9 cellular contexts compared by ENCODE assay signal in genomic region chr9:133715295-133715865, GRCh38. TPM values are rescaled to one million over a fixed set of nuclear protein-coding genes. Genes with fewer than 3 reads are reported as not detected.
DNase-seq lines count a peak whose midpoint lies in the region; ATAC-seq and TF ChIP-seq lines count a peak whose summit lies in the region.
"Had no signal": no experiment of that assay in that cellular context is flagged by ENCODE, and none has a peak within 500 bp of the region (broad histone marks: within the 10 kb centered on the region; RNA-seq: fewer than 3 reads in every experiment).

No MANE protein-coding gene starts in this region.

- no peaks in the 10 kb centered on the region for H3K9me3 ChIP-seq in CD4-positive, alpha-beta memory T cell (ENCODE audit: control insufficient read depth in 1 of 2, low read length in 2 of 2)
- H3K9me3 ChIP-seq in neural progenitor cell (ENCODE audit: low read depth) (no peaks in the 10 kb centered on the region), breast epithelium (no peaks in the 10 kb centered on the region)

- H3K4me3 Mint-ChIP-seq in CD4-positive, alpha-beta memory T cell = no peak overlapping the region
- no peak overlapping the region for H3K4me3 Mint-ChIP-seq in neural progenitor cell
- H3K4me3 Mint-ChIP-seq in effector memory CD8-positive, alpha-beta T cell = no peak overlapping the region

- no peak for DNase-seq in CD4-positive, alpha-beta memory T cell
- peak; percentile 28 for DNase-seq in SK-N-DZ (ENCODE audit: low spot score)
- DNase-seq in fibroblast of pulmonary artery (ENCODE audit: low read depth) = peak; percentile 83
- no peak for DNase-seq in neural progenitor cell (ENCODE audit: low spot score)
- no peak for DNase-seq in cerebellar nuclear complex (lab: John Stamatoyannopoulos, UW)
- DNase-seq in breast epithelium (ENCODE audit: low spot score in 2 of 2) = no peak
- DNase-seq in NCI-H748 treated with DMSO at 0.1 percent for 48 hours (lab: John Stamatoyannopoulos, UW) = no peak
- no peak for DNase-seq in effector memory CD8-positive, alpha-beta T cell
- DNase-seq: NCI-H526 treated with DMSO at 0.1 percent for 48 hours had no signal

- peak overlapping the region in 6 of 7 donors; percentile 12 to 64 (median 52) for H3K27ac Mint-ChIP-seq in CD4-positive, alpha-beta memory T cell
- peak overlapping the region; percentile 93 for H3K27ac Mint-ChIP-seq in neural progenitor cell
- no peak overlapping the region for H3K27ac Mint-ChIP-seq in effector memory CD8-positive, alpha-beta T cell

- no peaks in the 10 kb centered on the region for H3K36me3 ChIP-seq in CD4-positive, alpha-beta memory T cell (ENCODE audit: insufficient read depth, low read length)
- H3K36me3 ChIP-seq in neural progenitor cell (no peaks in the 10 kb centered on the region), breast epithelium (no peaks in the 10 kb centered on the region)

- peaks cover under 1% of the 10 kb centered on the region for H3K4me1 ChIP-seq in CD4-positive, alpha-beta memory T cell (ENCODE audit: insufficient read depth, low read length)
- H3K4me1 ChIP-seq in neural progenitor cell = peaks cover 4% of the 10 kb centered on the region
- no peaks in the 10 kb centered on the region for H3K4me1 ChIP-seq in breast epithelium

- intact Hi-C loops in CD4-positive, alpha-beta memory T cell (cut with micrococcal nuclease) = loop anchor here (1.0 kb wide), 1 partner anchor 59 kb away; no protein-coding TSS in a partner anchor
- intact Hi-C loops in breast epithelium (cut with DNase I; ENCODE audit: low total_unique reads) = loop anchor here (10.0 kb wide), 1 partner anchor 181 kb away; the partner anchor contains the start of gene ADAMTSL2

- no peak overlapping the region for H2AFZ ChIP-seq in neural progenitor cell (replicated peaks)

- no peaks in the 10 kb centered on the region for H3K79me2 ChIP-seq in neural progenitor cell (ENCODE audit: low read depth)

- no peak overlapping the region for H3K9ac ChIP-seq in neural progenitor cell

- no peak for TF ChIP-seq POLR2A in breast epithelium (IDR thresholded peaks at IDR 0.05)

- H4K20me1 ChIP-seq in neural progenitor cell (ENCODE audit: low read depth) = no peaks in the 10 kb centered on the region

- peaks cover 0 to 10% of the 10 kb centered on the region in 2 donors for H3K27me3 Mint-ChIP-seq in CD4-positive, alpha-beta memory T cell
- peaks cover 9% of the 10 kb centered on the region for H3K27me3 Mint-ChIP-seq in neural progenitor cell (ENCODE audit: insufficient read depth, low read depth)
- peaks cover 12 to 61% of the 10 kb centered on the region in 2 donors for H3K27me3 Mint-ChIP-seq in effector memory CD8-positive, alpha-beta T cell

- H3K36me3 Mint-ChIP-seq in CD4-positive, alpha-beta memory T cell = no peaks in the 10 kb centered on the region
- no peaks in the 10 kb centered on the region for H3K36me3 Mint-ChIP-seq in neural progenitor cell
- H3K36me3 Mint-ChIP-seq in effector memory CD8-positive, alpha-beta T cell (ENCODE audit: insufficient read depth) = peaks cover 3% of the 10 kb centered on the region

- TF ChIP-seq CTCF in fibroblast of pulmonary artery (IDR thresholded peaks at IDR 0.05; ENCODE audit: low read length, missing control alignments) = no peak
- TF ChIP-seq CTCF in neural progenitor cell (IDR thresholded peaks at IDR 0.05) = no peak
- TF ChIP-seq CTCF in breast epithelium (IDR thresholded peaks at IDR 0.05) = no peak

- CTCF ChIA-PET in CD4-positive, alpha-beta memory T cell (lab: Charles Lee; ENCODE audit: partially characterized antibody) = interaction anchor here (0.8 to 2.0 kb wide), 6 partner anchors 12 to 127 kb away, joined by 3 to 6 read pairs (median 3); no protein-coding TSS in a partner anchor

- no peak overlapping the region for H3K27ac ChIP-seq in CD4-positive, alpha-beta memory T cell (ENCODE audit: low read depth, low read length)
- no peak overlapping the region for H3K27ac ChIP-seq in neural progenitor cell
- peak overlapping the region in 1 of 2 donors; percentile 58 for H3K27ac ChIP-seq in breast epithelium

- no peaks in the 10 kb centered on the region for H3K27me3 ChIP-seq in CD4-positive, alpha-beta memory T cell (ENCODE audit: insufficient read depth, low read length)
- H3K27me3 ChIP-seq in neural progenitor cell = no peaks in the 10 kb centered on the region
- H3K27me3 ChIP-seq in breast epithelium = peaks cover 0 to 3% of the 10 kb centered on the region in 2 donors

- H3K4me3 ChIP-seq in CD4-positive, alpha-beta memory T cell (ENCODE audit: low read length in 2 of 2) = no peak overlapping the region
- H3K4me3 ChIP-seq in fibroblast of pulmonary artery (replicated peaks; ENCODE audit: low read depth, low read length) (no peak overlapping the region), neural progenitor cell (no peak overlapping the region), breast epithelium (no peak overlapping the region)

- peaks cover 0 to 2% (median 0%) of the 10 kb centered on the region in 8 donors for H3K9me3 Mint-ChIP-seq in CD4-positive, alpha-beta memory T cell
- H3K9me3 Mint-ChIP-seq in neural progenitor cell = peaks cover 2% of the 10 kb centered on the region
- no peaks in the 10 kb centered on the region for H3K9me3 Mint-ChIP-seq in effector memory CD8-positive, alpha-beta T cell

- no peak for ATAC-seq in effector memory CD8-positive, alpha-beta T cell (replicated peaks)

- no peaks in the 10 kb centered on the region for H3F3A ChIP-seq in neural progenitor cell (ENCODE audit: low read depth)

- H3K4me1 Mint-ChIP-seq in CD4-positive, alpha-beta memory T cell = peaks cover 0 to 13% (median 4%) of the 10 kb centered on the region in 4 donors
- peaks cover 29% of the 10 kb centered on the region for H3K4me1 Mint-ChIP-seq in neural progenitor cell
- peaks cover 0 to 3% of the 10 kb centered on the region in 2 donors for H3K4me1 Mint-ChIP-seq in effector memory CD8-positive, alpha-beta T cell (ENCODE audit: low read depth in 2 of 2)

- H3K4me2 ChIP-seq in neural progenitor cell = no peak overlapping the region

- POLR2A ChIA-PET in CD4-positive, alpha-beta memory T cell (lab: Charles Lee; ENCODE audit: partially characterized antibody) = interaction anchor here (1.3 kb wide), 1 partner anchor 14 kb away, joined by 4 read pairs; no protein-coding TSS in a partner anchor

RNA-seq across cellular contexts. Expression of gene SARDH, which starts 22.8 kb away (rescaled TPM):
- 10 to 100 TPM; 18.6 to 19.3 TPM for total RNA-seq in CD4-positive, alpha-beta memory T cell
- polyA plus RNA-seq in CD4-positive, alpha-beta memory T cell = 1 to 10 TPM; 2.5 to 4.1 TPM
- 3.2 and 3.3 TPM in 2 replicates for polyA plus RNA-seq in SK-N-DZ (2014; cell fraction: cytosol; rRNA removed)
- polyA plus RNA-seq in SK-N-DZ (2014; cell fraction: nucleus; rRNA removed) = 4.7 and 8.5 TPM in 2 replicates
- 3.9 and 9.2 TPM in 2 replicates for total RNA-seq in neural progenitor cell (ENCODE audit: low replicate concordance)
- 1 to 10 TPM in 2 of 3 donors, under 1 TPM in 1; 0.16 to 2.0 (median 1.0) TPM for total RNA-seq in breast epithelium

Comparison
In these comparisons a context has a peak if more than half of its experiments do, and no peak if none do; other contexts are left out.
1. DNase-seq: peak in SK-N-DZ (single experiment) and fibroblast of pulmonary artery (single experiment); none in CD4-positive, alpha-beta memory T cell (0 of 5), neural progenitor cell (single experiment), cerebellar nuclear complex (0 of 2), breast epithelium (0 of 2), NCI-H748 treated with DMSO at 0.1 percent for 48 hours (single experiment) and effector memory CD8-positive, alpha-beta T cell (0 of 3).
2. H3K27ac Mint-ChIP-seq: peak in CD4-positive, alpha-beta memory T cell (6 of 7) and neural progenitor cell (single experiment); none in effector memory CD8-positive, alpha-beta T cell (0 of 2).